16 cellular contexts compared by ENCODE assay signal in the genomic region with DNA sequence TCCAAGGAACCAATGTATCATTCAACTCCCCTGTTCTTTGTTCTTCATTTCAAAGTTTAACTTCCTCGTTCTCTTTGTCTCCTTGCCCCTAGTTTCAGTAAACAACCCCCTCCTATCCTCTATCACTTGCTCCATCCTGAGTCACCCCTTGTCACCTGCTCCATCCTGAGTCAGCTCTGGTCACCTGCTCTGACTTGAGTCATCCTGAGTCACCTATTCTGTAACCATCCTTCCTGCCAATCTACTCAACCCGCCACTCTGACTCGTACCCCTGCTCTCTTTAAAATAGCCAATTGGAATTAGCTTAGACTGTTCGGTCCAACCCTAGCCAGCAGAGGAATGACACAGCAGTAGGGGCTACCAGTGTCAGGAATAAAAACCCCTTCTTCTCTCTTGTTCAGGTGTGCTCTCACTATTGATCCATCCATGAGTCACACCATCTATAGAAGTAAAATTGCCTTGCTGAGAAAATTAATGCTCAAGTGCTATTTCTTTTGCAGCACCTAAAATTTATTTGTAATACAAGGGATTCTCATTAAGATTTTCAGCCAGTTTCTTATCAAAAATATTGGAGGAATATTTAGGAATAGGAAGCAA.
"Had no signal": no experiment of that assay in that cellular context is flagged by ENCODE, and none has a peak within 500 bp of the region (broad histone marks: within the 10 kb centered on the region; RNA-seq: fewer than 3 reads in every experiment).

No MANE protein-coding gene starts in this region.

- H3K4me3 Mint-ChIP-seq: activated CD4-positive, alpha-beta memory T cell treated with anti-CD3 and anti-CD28 coated beads for 36 hours; nephron progenitor cell; T-helper 17 cell had no signal

- H3K4me1 Mint-ChIP-seq: nephron progenitor cell, T-helper 17 cell had no signal

- H3K27ac Mint-ChIP-seq: activated CD4-positive, alpha-beta memory T cell treated with anti-CD3 and anti-CD28 coated beads for 36 hours; activated T-helper 2 cell treated with anti-CD3 and anti-CD28 coated beads, Interferon-gamma antibody, Interleukin-2, Interleukin-4, amounts not matched to agents 10 μg/mL and 5 μg/mL and 100 μg/mL, durations not matched to agents 14 hours and 24 hours and 36 hours; nephron progenitor cell; T-helper 17 cell had no signal

- H3K4me1 ChIP-seq: ascending aorta, esophagus muscularis mucosa had no signal

- H3K27ac ChIP-seq: ascending aorta, esophagus muscularis mucosa, VCaP had no signal

- H3K27me3 ChIP-seq: ascending aorta, esophagus muscularis mucosa had no signal

- H3K36me3 Mint-ChIP-seq: activated CD4-positive, alpha-beta memory T cell treated with anti-CD3 and anti-CD28 coated beads for 36 hours had no signal

- DNase-seq: activated CD4-positive, alpha-beta memory T cell treated with anti-CD3 and anti-CD28 coated beads for 36 hours; activated CD4-positive, CD25-positive, alpha-beta regulatory T cell treated with anti-CD3 and anti-CD28 coated beads, Interleukin-2, amount 50 U/mL, for 72 hours; activated naive CD4-positive, alpha-beta T cell treated with Interleukin-2 at 50 U/mL for 16 hours; activated T-cell treated with anti-CD3 and anti-CD28 coated beads, Interleukin-2, amount 50 U/mL, for 1 hour; cerebellar nuclear complex; cortex of kidney; left cardiac atrium; nephron progenitor cell; retina; stimulated activated CD8-positive, alpha-beta memory T cell treated with anti-CD3 and anti-CD28 coated beads, Interleukin-4, amount 100 ng/mL, for 48 hours; stimulated activated naive CD4-positive, alpha-beta T cell; T-helper 17 cell had no signal

- H3K27me3 Mint-ChIP-seq: activated CD4-positive, alpha-beta memory T cell treated with anti-CD3 and anti-CD28 coated beads for 36 hours; T-helper 17 cell had no signal

- ATAC-seq: left cardiac atrium, T-helper 17 cell had no signal

- H3K4me3 ChIP-seq: ascending aorta, esophagus muscularis mucosa had no signal

- H3K36me3 ChIP-seq: ascending aorta, esophagus muscularis mucosa had no signal
